Comparison of ENCODE assay signal across 19 cellular contexts in genomic region chr10:43002596-43002995, GRCh38.
DNase-seq lines count a peak whose midpoint lies in the region; ATAC-seq and TF ChIP-seq lines count a peak whose summit lies in the region.
"Had no signal": no experiment of that assay in that cellular context is flagged by ENCODE, and none has a peak within 500 bp of the region (broad histone marks: within the 10 kb centered on the region; RNA-seq: fewer than 3 reads in every experiment).

No MANE protein-coding gene starts in this region.

- POLR2A ChIA-PET in activated CD8-positive, alpha-beta T cell treated with anti-CD3 and anti-CD28 coated beads, Interleukin-2, amount 10 ng/mL, durations not matched to agents 7 days and 5 days (lab: Charles Lee) = no interaction called here
- POLR2A ChIA-PET in activated CD8-positive, alpha-beta T cell treated with anti-CD3 and anti-CD28 coated beads for 36 hours (lab: Charles Lee) = no interaction called here

- no peaks in the 10 kb centered on the region for H3K9me3 Mint-ChIP-seq in activated CD8-positive, alpha-beta T cell treated with anti-CD3 and anti-CD28 coated beads, Interleukin-2, amount 10 ng/mL, durations not matched to agents 7 days and 5 days (ENCODE audit: insufficient read depth)
- H3K9me3 Mint-ChIP-seq in activated CD8-positive, alpha-beta T cell treated with anti-CD3 and anti-CD28 coated beads for 36 hours = no peaks in the 10 kb centered on the region
- H3K9me3 Mint-ChIP-seq: CD14-positive monocyte; CD8-positive, alpha-beta T cell; IgD-negative memory B cell had no signal

- peaks cover 3% of the 10 kb centered on the region for H3K27me3 Mint-ChIP-seq in activated CD8-positive, alpha-beta T cell treated with anti-CD3 and anti-CD28 coated beads, Interleukin-2, amount 10 ng/mL, durations not matched to agents 7 days and 5 days (ENCODE audit: low read depth)
- no peaks in the 10 kb centered on the region for H3K27me3 Mint-ChIP-seq in activated CD8-positive, alpha-beta T cell treated with anti-CD3 and anti-CD28 coated beads for 36 hours

- no peak overlapping the region for H4K91ac ChIP-seq in neuronal stem cell (ENCODE audit: low read depth, low read length, poor library complexity)

- H3K27me3 ChIP-seq in Peyer's patch (no peaks in the 10 kb centered on the region), esophagus muscularis mucosa (peaks cover 0 to 6% (median 0%) of the 10 kb centered on the region in 4 donors), neuronal stem cell (ENCODE audit: control insufficient read depth in 3 of 3, insufficient read depth in 3 of 3, low read depth in 1 of 3, low read length in 3 of 3) (no peaks in the 10 kb centered on the region), testis (no peaks in the 10 kb centered on the region)
- H3K27me3 ChIP-seq: BLaER1 had no signal

- no peak overlapping the region for H3K27ac ChIP-seq in Peyer's patch
- no peak overlapping the region for H3K27ac ChIP-seq in esophagus muscularis mucosa (replicated peaks in 1 of 4)
- H3K27ac ChIP-seq in neuronal stem cell (replicated peaks; ENCODE audit: low read length) = no peak overlapping the region
- H3K27ac ChIP-seq in testis = no peak overlapping the region
- H3K27ac ChIP-seq: BLaER1 had no signal

- no peak overlapping the region for H3K27ac Mint-ChIP-seq in activated CD8-positive, alpha-beta T cell treated with anti-CD3 and anti-CD28 coated beads, Interleukin-2, amount 10 ng/mL, durations not matched to agents 7 days and 5 days
- no peak overlapping the region for H3K27ac Mint-ChIP-seq in activated CD8-positive, alpha-beta T cell treated with anti-CD3 and anti-CD28 coated beads for 36 hours
- H3K27ac Mint-ChIP-seq: CD14-positive monocyte; CD8-positive, alpha-beta T cell; IgD-negative memory B cell had no signal

- peak; percentile 16 for DNase-seq in activated CD8-positive, alpha-beta T cell treated with anti-CD3 and anti-CD28 coated beads, Interleukin-2, amount 10 ng/mL, durations not matched to agents 7 days and 5 days
- no peak for DNase-seq in activated CD8-positive, alpha-beta T cell treated with anti-CD3 and anti-CD28 coated beads for 36 hours
- peak in 2 of 3 donors; percentile 10 to 26 for DNase-seq in Peyer's patch
- DNase-seq in esophagus muscularis mucosa (ENCODE audit: extremely low spot score) = peak; percentile 64
- no peak for DNase-seq in neuronal stem cell (ENCODE audit: low spot score)
- DNase-seq in OCI-M2 (lab: John Stamatoyannopoulos, UW; ENCODE audit: unreplicated experiment) = no peak
- no peak for DNase-seq in testis
- DNase-seq in SHP77 treated with DMSO at 0.1 percent for 48 hours (lab: John Stamatoyannopoulos, UW) = no peak
- DNase-seq: 8988T, Calu3, DND-41, EL, GOT3 had no signal

- H3K36me3 Mint-ChIP-seq in activated CD8-positive, alpha-beta T cell treated with anti-CD3 and anti-CD28 coated beads, Interleukin-2, amount 10 ng/mL, durations not matched to agents 7 days and 5 days (ENCODE audit: low read depth) = no peaks in the 10 kb centered on the region
- H3K36me3 Mint-ChIP-seq in activated CD8-positive, alpha-beta T cell treated with anti-CD3 and anti-CD28 coated beads for 36 hours (ENCODE audit: low read depth) = no peaks in the 10 kb centered on the region
- H3K36me3 Mint-ChIP-seq: CD14-positive monocyte; CD8-positive, alpha-beta T cell had no signal

- TF ChIP-seq CTCF in activated CD8-positive, alpha-beta T cell treated with anti-CD3 and anti-CD28 coated beads for 36 hours (IDR thresholded peaks at IDR 0.05) = no peak
- TF ChIP-seq CTCF in Peyer's patch (IDR thresholded peaks at IDR 0.05) (no peak), esophagus muscularis mucosa (IDR thresholded peaks at IDR 0.05) (no peak), testis (IDR thresholded peaks at IDR 0.05) (no peak)

- H2AFZ ChIP-seq in neuronal stem cell (ENCODE audit: low read length) = no peak overlapping the region

- intact Hi-C loops in activated CD8-positive, alpha-beta T cell treated with anti-CD3 and anti-CD28 coated beads for 36 hours (cut with micrococcal nuclease) = no loop called here
- intact Hi-C loops in esophagus muscularis mucosa (cut with DNase I) (no loop called here), testis (cut with DNase I; ENCODE audit: low total_unique reads) (no loop called here)

- no peaks in the 10 kb centered on the region for H3K4me1 Mint-ChIP-seq in activated CD8-positive, alpha-beta T cell treated with anti-CD3 and anti-CD28 coated beads, Interleukin-2, amount 10 ng/mL, durations not matched to agents 7 days and 5 days (ENCODE audit: low read depth)
- no peaks in the 10 kb centered on the region for H3K4me1 Mint-ChIP-seq in activated CD8-positive, alpha-beta T cell treated with anti-CD3 and anti-CD28 coated beads for 36 hours (ENCODE audit: low read depth)
- H3K4me1 Mint-ChIP-seq: CD14-positive monocyte, IgD-negative memory B cell had no signal

- H3K4me3 ChIP-seq in Peyer's patch (no peak overlapping the region), esophagus muscularis mucosa (no peak overlapping the region), neuronal stem cell (ENCODE audit: low read length in 2 of 2) (no peak overlapping the region), testis (no peak overlapping the region)
- H3K4me3 ChIP-seq: BLaER1, HAP-1 had no signal

- H3K14ac ChIP-seq in neuronal stem cell (ENCODE audit: low read length) = no peak overlapping the region

- no peak overlapping the region for H2BK120ac ChIP-seq in neuronal stem cell (ENCODE audit: low read depth, low read length)

- H3K23ac ChIP-seq in neuronal stem cell (ENCODE audit: low read depth, low read length, poor library complexity) = no peak overlapping the region

- H3K4me1 ChIP-seq in Peyer's patch (no peaks in the 10 kb centered on the region), esophagus muscularis mucosa (no peaks in the 10 kb centered on the region), neuronal stem cell (ENCODE audit: control insufficient read depth in 2 of 2, insufficient read depth in 1 of 2, low read depth in 1 of 2, low read length in 2 of 2) (no peaks in the 10 kb centered on the region), testis (no peaks in the 10 kb centered on the region)
- H3K4me1 ChIP-seq: HAP-1 had no signal

- no peaks in the 10 kb centered on the region for H3K79me1 ChIP-seq in neuronal stem cell (ENCODE audit: low read depth, low read length)

- no peak overlapping the region for H2BK12ac ChIP-seq in neuronal stem cell (ENCODE audit: low read length)

- H3K9me3 ChIP-seq in Peyer's patch (no peaks in the 10 kb centered on the region), esophagus muscularis mucosa (no peaks in the 10 kb centered on the region), neuronal stem cell (replicated peaks in 1 of 2; ENCODE audit: control insufficient read depth in 2 of 2, insufficient read depth in 1 of 2, low read depth in 1 of 2, low read length in 2 of 2) (no peaks in the 10 kb centered on the region), testis (no peaks in the 10 kb centered on the region)
- H3K9me3 ChIP-seq: BLaER1, HAP-1 had no signal

- H4K8ac ChIP-seq in neuronal stem cell (ENCODE audit: low read depth, low read length) = no peak overlapping the region

- H3K4me2 ChIP-seq in neuronal stem cell (ENCODE audit: insufficient read depth, low read length, poor library complexity, severe bottlenecking) = no peak overlapping the region
- H3K4me2 ChIP-seq: BLaER1 had no signal

- no peak overlapping the region for H2BK5ac ChIP-seq in neuronal stem cell (ENCODE audit: low read length)

- WGBS in esophagus muscularis mucosa = 64% methylated on average over 6 of the region's 6 CpGs
- no CpG with 5 or more reads among the region's 6 CpGs for WGBS in neuronal stem cell (ENCODE audit: extremely low coverage in 2 of 2, insufficient read length in 2 of 2, insufficient replicate concordance in 1 of 2), 2 donors
- 65 to 71% methylated on average over 6 of the region's 6 CpGs for WGBS in testis, 2 donors

- no peak for ATAC-seq in activated CD8-positive, alpha-beta T cell treated with anti-CD3 and anti-CD28 coated beads, Interleukin-2, amount 10 ng/mL, durations not matched to agents 7 days and 5 days
- no peak for ATAC-seq in activated CD8-positive, alpha-beta T cell treated with anti-CD3 and anti-CD28 coated beads for 36 hours
- ATAC-seq: CD8-positive, alpha-beta T cell; HepG2 had no signal

- H2BK15ac ChIP-seq in neuronal stem cell (ENCODE audit: low read length) = no peak overlapping the region

- TF ChIP-seq POLR2A in Peyer's patch (IDR thresholded peaks at IDR 0.05) = no peak
- no peak for TF ChIP-seq POLR2A in esophagus muscularis mucosa (IDR thresholded peaks at IDR 0.05; ENCODE audit: low read depth)
- no peak for TF ChIP-seq POLR2A in testis (IDR thresholded peaks at IDR 0.05)

- H3K18ac ChIP-seq in neuronal stem cell (ENCODE audit: low read length) = peak overlapping the region; percentile 81

- H3K36me3 ChIP-seq in Peyer's patch = no peaks in the 10 kb centered on the region
- H3K36me3 ChIP-seq in esophagus muscularis mucosa = no peaks in the 10 kb centered on the region
- H3K36me3 ChIP-seq in neuronal stem cell (replicated peaks in 1 of 2; ENCODE audit: control insufficient read depth in 2 of 2, insufficient read depth in 2 of 2, low read length in 2 of 2) = no peaks in the 10 kb centered on the region
- no peaks in the 10 kb centered on the region for H3K36me3 ChIP-seq in testis (ENCODE audit: low read depth, missing control alignments)
- H3K36me3 ChIP-seq: BLaER1, HAP-1 had no signal

- CTCF ChIA-PET in activated CD8-positive, alpha-beta T cell treated with anti-CD3 and anti-CD28 coated beads, Interleukin-2, amount 10 ng/mL, durations not matched to agents 7 days and 5 days (lab: Charles Lee) = no interaction called here
- CTCF ChIA-PET in activated CD8-positive, alpha-beta T cell treated with anti-CD3 and anti-CD28 coated beads for 36 hours (lab: Charles Lee) = interaction anchor here (0.7 kb wide), 1 partner anchor 90 kb away, joined by 3 read pairs; no protein-coding TSS in a partner anchor

- no peak overlapping the region for H3K4ac ChIP-seq in neuronal stem cell (ENCODE audit: low read length)

- H3K9ac ChIP-seq in neuronal stem cell (ENCODE audit: low read depth, low read length, poor library complexity) = no peak overlapping the region
- H3K9ac ChIP-seq: BLaER1 had no signal

- no peak overlapping the region for H2AK5ac ChIP-seq in neuronal stem cell (ENCODE audit: low read depth, low read length)

- no peak for TF ChIP-seq EP300 in esophagus muscularis mucosa (IDR thresholded peaks at IDR 0.05)

- H3K4me3 Mint-ChIP-seq in activated CD8-positive, alpha-beta T cell treated with anti-CD3 and anti-CD28 coated beads, Interleukin-2, amount 10 ng/mL, durations not matched to agents 7 days and 5 days = no peak overlapping the region
- H3K4me3 Mint-ChIP-seq in activated CD8-positive, alpha-beta T cell treated with anti-CD3 and anti-CD28 coated beads for 36 hours = no peak overlapping the region
- H3K4me3 Mint-ChIP-seq: CD14-positive monocyte; CD8-positive, alpha-beta T cell; IgD-negative memory B cell had no signal

Comparison
In these comparisons a context has a peak if more than half of its experiments do, and no peak if none do; other contexts are left out.
1. DNase-seq: peak in activated CD8-positive, alpha-beta T cell treated with anti-CD3 and anti-CD28 coated beads, Interleukin-2, amount 10 ng/mL, durations not matched to agents 7 days and 5 days (single experiment), Peyer's patch (2 of 3) and esophagus muscularis mucosa (single experiment); none in activated CD8-positive, alpha-beta T cell treated with anti-CD3 and anti-CD28 coated beads for 36 hours (single experiment), neuronal stem cell (single experiment), OCI-M2 (single experiment), testis (single experiment) and SHP77 treated with DMSO at 0.1 percent for 48 hours (single experiment).